In genomic region chr7:114369294-114369693, GRCh38 we compare ENCODE assay signal across 8 cellular contexts. TPM values are rescaled to one million over a fixed set of nuclear protein-coding genes. Genes with fewer than 3 reads are reported as not detected.
"Had no signal": no experiment of that assay in that cellular context is flagged by ENCODE, and none has a peak within 500 bp of the region (broad histone marks: within the 10 kb centered on the region; RNA-seq: fewer than 3 reads in every experiment).

No MANE protein-coding gene starts in this region.

- H2AFZ ChIP-seq: GM23248 had no signal

- DNase-seq: GM23248, GOT3, H9, HCEC 1CT, IMR-90 had no signal

- H3K9ac ChIP-seq: GM23248 had no signal

- H3K4me3 ChIP-seq: GM23248, K562 had no signal

- ATAC-seq: K562 had no signal

- FAIRE-seq: H54, HTR-8/SVneo, K562 had no signal

- H3K27ac ChIP-seq: GM23248 had no signal

RNA-seq across cellular contexts. Expression of gene FOXP2, which starts 45.3 kb away (rescaled TPM):
- total RNA-seq: H9, K562 had no signal
- polyA plus RNA-seq: K562 had no signal
